ENCODE assay signal across 8 cellular contexts in genomic region chr14:32224731-32225377, GRCh38. TPM values are rescaled to one million over a fixed set of nuclear protein-coding genes. Genes with fewer than 3 reads are reported as not detected.
DNase-seq lines count a peak whose midpoint lies in the region; ATAC-seq, FAIRE-seq and TF ChIP-seq lines count a peak whose summit lies in the region.

No MANE protein-coding gene starts in this region.

- H3K4me3 Mint-ChIP-seq in astrocyte (ENCODE audit: unreplicated experiment) = no peak overlapping the region

- H3K36me3 ChIP-seq in astrocyte (ENCODE audit: insufficient read depth, low read length) (no peaks in the 10 kb centered on the region), keratinocyte (ENCODE audit: control insufficient read depth in 2 of 2, extremely low read depth in 1 of 2, insufficient read depth in 2 of 2, low read length in 2 of 2) (no peaks in the 10 kb centered on the region), transverse colon (no peaks in the 10 kb centered on the region)

- H4K20me1 ChIP-seq in astrocyte (ENCODE audit: insufficient read depth, low read length) = no peaks in the 10 kb centered on the region
- no peaks in the 10 kb centered on the region for H4K20me1 ChIP-seq in keratinocyte (ENCODE audit: control insufficient read depth, extremely low read depth, insufficient read depth, low read length)

- H3K4me2 ChIP-seq in astrocyte (ENCODE audit: low read length) = peak overlapping the region; percentile 6
- H3K4me2 ChIP-seq in keratinocyte (ENCODE audit: control insufficient read depth, extremely low read depth, insufficient read depth, low read depth, low read length) = peak overlapping the region; percentile 17

- no peak for FAIRE-seq in astrocyte (lab: Jason Lieb, UNC)
- peak; percentile 83 for FAIRE-seq in keratinocyte (lab: Jason Lieb, UNC)

- H3K9me3 ChIP-seq in astrocyte (ENCODE audit: insufficient read depth, low read depth, low read length) (no peaks in the 10 kb centered on the region), keratinocyte (ENCODE audit: control insufficient read depth, low read depth, low read length) (no peaks in the 10 kb centered on the region), transverse colon (no peaks in the 10 kb centered on the region)

- intact Hi-C loops in transverse colon (cut with DNase I; ENCODE audit: low total_unique reads) = no loop called here

- TF ChIP-seq POLR2A in transverse colon (IDR thresholded peaks at IDR 0.05) = no peak

- TF ChIP-seq CTCF in astrocyte (IDR thresholded peaks at IDR 0.05; ENCODE audit: insufficient read depth, low read depth, low read length) = peak; percentile 59
- TF ChIP-seq CTCF in keratinocyte (optimal IDR thresholded peaks at IDR 0.05 in 1 of 3, IDR thresholded peaks at IDR 0.05 in 1 of 3, conservative IDR thresholded peaks at IDR 0.05 in 1 of 3; ENCODE audit: extremely low read depth in 1 of 3, insufficient read depth in 2 of 3, low read length in 3 of 3) = peak; percentile 56 to 62 (median 60)
- TF ChIP-seq CTCF in transverse colon (IDR thresholded peaks at IDR 0.05) = peak in 4 of 5 experiments; percentile 20 to 32 (median 21)

- H3K9me1 ChIP-seq in keratinocyte (ENCODE audit: control insufficient read depth, extremely low read depth, insufficient read depth, low read length) = no peaks in the 10 kb centered on the region

- peak; percentile 20 for DNase-seq in activated T-cell treated with anti-CD3 and anti-CD28 coated beads, Interleukin-2, amount 50 U/mL, for 1 hour
- DNase-seq in activated T-cell treated with anti-CD3 and anti-CD28 coated beads for 4 hours (no peak), NCI-H2171 (lab: John Stamatoyannopoulos, UW) (peak; percentile 79), astrocyte (ENCODE audit: low read depth) (peak; percentile 62), keratinocyte (ENCODE audit: low read depth, low spot score) (no peak), transverse colon (no peak), left lobe of liver (ENCODE audit: low spot score) (no peak), cortex of kidney (lab: John Stamatoyannopoulos, UW) (no peak)

- ATAC-seq in left lobe of liver = no peak

- peaks cover 12% of the 10 kb centered on the region for H3K4me1 ChIP-seq in astrocyte (ENCODE audit: insufficient read depth, low read length)
- H3K4me1 ChIP-seq in keratinocyte (ENCODE audit: control insufficient read depth, extremely low read depth, insufficient read depth, low read length) = peaks cover 15% of the 10 kb centered on the region
- H3K4me1 ChIP-seq in transverse colon = peaks cover 0 to 5% (median 4%) of the 10 kb centered on the region in 4 donors

- no peaks in the 10 kb centered on the region for H3K27me3 Mint-ChIP-seq in astrocyte (ENCODE audit: low read depth, unreplicated experiment)

- dilution Hi-C loops in keratinocyte (cut with MboI; ENCODE audit: extremely low pct_ligation_motif_present, low sequenced_read_pairs) = no loop called here

- no peaks in the 10 kb centered on the region for H3K79me2 ChIP-seq in astrocyte (ENCODE audit: insufficient read depth, low read length)
- no peaks in the 10 kb centered on the region for H3K79me2 ChIP-seq in keratinocyte (ENCODE audit: control insufficient read depth, insufficient read depth, low read length)

- H3K4me1 Mint-ChIP-seq in astrocyte (ENCODE audit: low read depth, unreplicated experiment) = peaks cover 26% of the 10 kb centered on the region

- H3K36me3 Mint-ChIP-seq in astrocyte (ENCODE audit: low read depth, unreplicated experiment) = no peaks in the 10 kb centered on the region

- no peak overlapping the region for H3K27ac Mint-ChIP-seq in astrocyte (ENCODE audit: unreplicated experiment)

- H3K27me3 ChIP-seq in astrocyte (ENCODE audit: insufficient read depth, low read length) (no peaks in the 10 kb centered on the region), keratinocyte (ENCODE audit: control insufficient read depth, extremely low read depth, insufficient read depth, low read length) (no peaks in the 10 kb centered on the region), transverse colon (no peaks in the 10 kb centered on the region)

- no peaks in the 10 kb centered on the region for H3K9me3 Mint-ChIP-seq in astrocyte (ENCODE audit: unreplicated experiment)

- H3K27ac ChIP-seq in astrocyte (ENCODE audit: low read depth, low read length) (no peak overlapping the region), keratinocyte (ENCODE audit: control insufficient read depth, insufficient read depth, low read length) (peak overlapping the region; percentile 30), transverse colon (peak overlapping the region; percentile 20 to 46 (median 36))

- H3K9ac ChIP-seq in astrocyte (ENCODE audit: low read length) = no peak overlapping the region
- no peak overlapping the region for H3K9ac ChIP-seq in keratinocyte (ENCODE audit: control insufficient read depth, extremely low read depth, insufficient read depth, low read length)

- H2AFZ ChIP-seq in astrocyte (ENCODE audit: low read depth, low read length) = no peak overlapping the region
- no peak overlapping the region for H2AFZ ChIP-seq in keratinocyte (ENCODE audit: control insufficient read depth, low read length)

- no peak overlapping the region for H3K4me3 ChIP-seq in astrocyte (ENCODE audit: insufficient read depth, low read depth, low read length)
- H3K4me3 ChIP-seq in keratinocyte (ENCODE audit: control insufficient read depth in 2 of 3, extremely low read depth in 1 of 3, insufficient read depth in 2 of 3, low read depth in 1 of 3, low read length in 3 of 3) = no peak overlapping the region
- H3K4me3 ChIP-seq in transverse colon = no peak overlapping the region

- TF ChIP-seq EP300 in transverse colon (IDR thresholded peaks at IDR 0.05; ENCODE audit: low read depth) = no peak

- 60 to 68% methylated on average over 3 to 6 of the region's 6 CpGs for WGBS in transverse colon (ENCODE audit: low coverage in 1 of 2), 2 donors

- in situ Hi-C loops in transverse colon (cut with MboI; ENCODE audit: low pct_ligation_motif_present in 1 of 4, low pct_unique_long_range_greater_than_20kb in 1 of 4, low sequenced_read_pairs in 3 of 4) = loop anchor here in 2 of 4 donors (25.0 kb wide), 1 partner anchor 138 kb away; the partner anchor contains the start of gene ARHGAP5 (in 2 of the 2)

RNA-seq across cellular contexts. Expression of gene RNU6-8, which starts 21.8 kb away (rescaled TPM):
- total RNA-seq in astrocyte = not detected in 2 replicates
- polyA plus RNA-seq in keratinocyte = not detected in 3 replicates
- polyA plus RNA-seq in keratinocyte (2011; ENCODE audit: low read depth) = not detected
- not detected in 2 replicates for polyA plus RNA-seq in keratinocyte (2011; cell fraction: cytosol; rRNA removed)
- polyA plus RNA-seq in keratinocyte (2011; cell fraction: nucleus; rRNA removed) = not detected in 2 replicates
- polyA plus RNA-seq in keratinocyte (2012; ENCODE audit: low replicate concordance) = not detected in 2 replicates
- not detected in 3 replicates for polyA minus RNA-seq in keratinocyte
- polyA minus RNA-seq in keratinocyte (2011; cell fraction: cytosol; rRNA and poly(A)+ RNA removed) = not detected
- not detected in 2 replicates for polyA minus RNA-seq in keratinocyte (2011; cell fraction: nucleus; rRNA and poly(A)+ RNA removed)
- not detected for total RNA-seq in transverse colon
- total RNA-seq in left lobe of liver = not detected

RNA-seq across cellular contexts. Expression of gene RNU6-7, which starts 23.0 kb away (rescaled TPM):
- not detected in 2 replicates for total RNA-seq in astrocyte
- polyA plus RNA-seq in keratinocyte = not detected in 3 replicates
- not detected for polyA plus RNA-seq in keratinocyte (2011; ENCODE audit: low read depth)
- not detected in 2 replicates for polyA plus RNA-seq in keratinocyte (2011; cell fraction: cytosol; rRNA removed)
- not detected in 2 replicates for polyA plus RNA-seq in keratinocyte (2011; cell fraction: nucleus; rRNA removed)
- polyA plus RNA-seq in keratinocyte (2012; ENCODE audit: low replicate concordance) = not detected in 2 replicates
- polyA minus RNA-seq in keratinocyte = not detected in 3 replicates
- not detected for polyA minus RNA-seq in keratinocyte (2011; cell fraction: cytosol; rRNA and poly(A)+ RNA removed)
- not detected in 2 replicates for polyA minus RNA-seq in keratinocyte (2011; cell fraction: nucleus; rRNA and poly(A)+ RNA removed)
- not detected for total RNA-seq in transverse colon
- total RNA-seq in left lobe of liver = not detected

Comparison
In these comparisons a context has a peak if more than half of its experiments do, and no peak if none do; other contexts are left out.
1. DNase-seq: peak in activated T-cell treated with anti-CD3 and anti-CD28 coated beads, Interleukin-2, amount 50 U/mL, for 1 hour (single experiment), NCI-H2171 (single experiment) and astrocyte (single experiment); none in activated T-cell treated with anti-CD3 and anti-CD28 coated beads for 4 hours (single experiment), keratinocyte (single experiment), transverse colon (single experiment), left lobe of liver (single experiment) and cortex of kidney (single experiment).
2. Peak in every context shown above with its lines, with median percentiles within 50 percentile points of each other: CTCF ChIP-seq.